ENCODE assay signal across 30 cellular contexts in genomic region chr2:81987370-81987769, GRCh38.
"Had no signal": no experiment of that assay in that cellular context is flagged by ENCODE, and none has a peak within 500 bp of the region (broad histone marks: within the 10 kb centered on the region; RNA-seq: fewer than 3 reads in every experiment).

No MANE protein-coding gene starts in this region.

- H3K36me3 Mint-ChIP-seq: natural killer cell; neural progenitor cell; stimulated activated memory B cell treated with anti-CD40 and anti-IgM and Interleukin-4, amounts not matched to agents 10 μg/mL and 1 μg/mL and 100 μg/mL, for 72 hours; type B pancreatic cell had no signal

- DNase-seq: natural killer cell; occipital lobe; ovary; posterior cingulate gyrus; psoas muscle; right cardiac atrium; right lobe of liver; sigmoid colon; small intestine; stimulated activated CD4-positive, alpha-beta T cell treated with anti-CD3 and anti-CD28 coated beads, Interleukin-12 subunit alpha, Interleukin-12 subunit beta, amount 100 ng/mL, for 4 hours; stimulated activated CD4-positive, alpha-beta T cell treated with anti-CD3 and anti-CD28 coated beads, Interleukin-1b, Interleukin-23, amount 100 ng/mL, for 48 hours; stimulated activated CD4-positive, alpha-beta T cell treated with anti-CD3 and anti-CD28 coated beads, Interleukin-4, amount 100 ng/mL, for 1 hour; stimulated activated CD4-positive, alpha-beta T cell treated with anti-CD3 and anti-CD28 coated beads, Interleukin-4, amount 100 ng/mL, for 4 hours; stimulated activated CD8-positive, alpha-beta memory T cell treated with anti-CD3 and anti-CD28 coated beads, Interleukin-4, amount 100 ng/mL, for 48 hours; stimulated activated naive CD4-positive, alpha-beta T cell; stimulated activated naive CD8-positive, alpha-beta T cell treated with anti-CD3 and anti-CD28 coated beads, Interleukin-15, amount 100 ng/mL, for 72 hours; stimulated activated naive CD8-positive, alpha-beta T cell treated with anti-CD3 and anti-CD28 coated beads, Interleukin-15, Interleukin-2, amounts not matched to agents 100 U/mL and 50 U/mL, for 24 hours; substantia nigra; testis; tibial artery; transverse colon; upper lobe of right lung; uterus had no signal

- H3K27me3 ChIP-seq: neural progenitor cell, ovary, right lobe of liver, sigmoid colon, suprapubic skin, testis, tibial artery, transverse colon, upper lobe of right lung, uterus had no signal

- H3K4me2 ChIP-seq: neural progenitor cell had no signal

- H3K9ac ChIP-seq: neural progenitor cell, parathyroid adenoma had no signal

- H3K4me1 Mint-ChIP-seq: natural killer cell; nephron; neural progenitor cell; stimulated activated memory B cell treated with anti-CD40 and anti-IgM and Interleukin-4, amounts not matched to agents 10 μg/mL and 1 μg/mL and 100 μg/mL, for 72 hours; stimulated activated naive CD8-positive, alpha-beta T cell treated with anti-CD3 and anti-CD28 coated beads, Interleukin-15, amount 100 ng/mL, for 72 hours had no signal

- H3K9me3 ChIP-seq: ovary, psoas muscle, right lobe of liver, sigmoid colon, testis, upper lobe of right lung, uterus had no signal

- ATAC-seq: natural killer cell; psoas muscle; right cardiac atrium; right lobe of liver; stimulated activated memory B cell treated with anti-CD40 and anti-IgM and Interleukin-4, amounts not matched to agents 10 μg/mL and 1 μg/mL and 100 μg/mL, for 72 hours; stimulated activated naive CD8-positive, alpha-beta T cell treated with anti-CD3 and anti-CD28 coated beads, Interleukin-15, amount 100 ng/mL, for 72 hours; stimulated activated naive CD8-positive, alpha-beta T cell treated with anti-CD3 and anti-CD28 coated beads, Interleukin-15, Interleukin-2, amounts not matched to agents 100 U/mL and 50 U/mL, for 24 hours; upper lobe of right lung had no signal

- H3K36me3 ChIP-seq: neural progenitor cell, ovary, right lobe of liver, sigmoid colon, suprapubic skin, tibial artery, transverse colon, upper lobe of right lung, uterus had no signal

- H3K27ac ChIP-seq: neural progenitor cell, ovary, parathyroid adenoma, psoas muscle, right lobe of liver, sigmoid colon, suprapubic skin, testis, tibial artery, transverse colon, upper lobe of right lung, uterus had no signal

- H3K4me3 Mint-ChIP-seq: natural killer cell; nephron; neural progenitor cell; stimulated activated memory B cell treated with anti-CD40 and anti-IgM and Interleukin-4, amounts not matched to agents 10 μg/mL and 1 μg/mL and 100 μg/mL, for 72 hours; stimulated activated naive CD8-positive, alpha-beta T cell treated with anti-CD3 and anti-CD28 coated beads, Interleukin-15, amount 100 ng/mL, for 72 hours; type B pancreatic cell had no signal

- H2AFZ ChIP-seq: neural progenitor cell, parathyroid adenoma had no signal

- H3K27ac Mint-ChIP-seq: natural killer cell; nephron; neural progenitor cell; progenitor cell of endocrine pancreas; stimulated activated memory B cell treated with anti-CD40 and anti-IgM and Interleukin-4, amounts not matched to agents 10 μg/mL and 1 μg/mL and 100 μg/mL, for 72 hours; stimulated activated naive CD8-positive, alpha-beta T cell treated with anti-CD3 and anti-CD28 coated beads, Interleukin-15, amount 100 ng/mL, for 72 hours; type B pancreatic cell had no signal

- H3K27me3 Mint-ChIP-seq: progenitor cell of endocrine pancreas; stimulated activated memory B cell treated with anti-CD40 and anti-IgM and Interleukin-4, amounts not matched to agents 10 μg/mL and 1 μg/mL and 100 μg/mL, for 72 hours; stimulated activated naive CD8-positive, alpha-beta T cell treated with anti-CD3 and anti-CD28 coated beads, Interleukin-15, amount 100 ng/mL, for 72 hours; type B pancreatic cell had no signal

- H3K4me1 ChIP-seq: neural progenitor cell, parathyroid adenoma, psoas muscle, right lobe of liver, suprapubic skin, testis, tibial artery, transverse colon, upper lobe of right lung, uterus had no signal

- H3K4me3 ChIP-seq: neural progenitor cell, ovary, psoas muscle, right lobe of liver, sigmoid colon, suprapubic skin, testis, tibial artery, transverse colon, upper lobe of right lung, uterus had no signal

- H3K79me2 ChIP-seq: parathyroid adenoma had no signal

- H3K9me3 Mint-ChIP-seq: type B pancreatic cell had no signal
